20 cellular contexts compared by ENCODE assay signal in genomic region chr22:26561756-26562417, GRCh38. TPM values are rescaled to one million over a fixed set of nuclear protein-coding genes. Genes with fewer than 3 reads are reported as not detected.
DNase-seq lines count a peak whose midpoint lies in the region; ATAC-seq, FAIRE-seq and TF ChIP-seq lines count a peak whose summit lies in the region.
"Had no signal": no experiment of that assay in that cellular context is flagged by ENCODE, and none has a peak within 500 bp of the region (broad histone marks: within the 10 kb centered on the region; RNA-seq: fewer than 3 reads in every experiment).

No MANE protein-coding gene starts in this region.

- WGBS in adrenal gland, 4 donors = 42 to 49% (median 47%) methylated on average over 3 to 9 of the region's 9 CpGs
- 35 to 45% methylated on average over 9 of the region's 9 CpGs for WGBS in pancreas, 2 donors

- intact Hi-C loops in adrenal gland (cut with DNase I) (no loop called here), pancreas (cut with DNase I) (no loop called here)

- H3K4me3 ChIP-seq in BLaER1 (no peak overlapping the region), adrenal gland (no peak overlapping the region), right atrium auricular region (no peak overlapping the region), pancreas (peak overlapping the region in 3 of 4 donors; percentile 30 to 59 (median 47))
- H3K4me3 ChIP-seq: mucosa of descending colon had no signal

- H3K4me1 ChIP-seq in BLaER1 (peaks cover 83% of the 10 kb centered on the region), adrenal gland (replicated peaks in 1 of 2) (peaks cover 24 to 34% of the 10 kb centered on the region in 2 donors), right atrium auricular region (peaks cover 0 to 12% of the 10 kb centered on the region in 2 donors), pancreas (peaks cover 8 to 24% (median 14%) of the 10 kb centered on the region in 3 donors)

- ATAC-seq in pancreas (peak; percentile 45 to 62 (median 53)), HG03565 (IDR thresholded peaks at IDR 0.05; ENCODE audit: unreplicated experiment) (no peak), GM18868 (IDR thresholded peaks at IDR 0.05; ENCODE audit: unreplicated experiment) (no peak)
- ATAC-seq: mucosa of descending colon; stimulated activated memory B cell treated with anti-CD40 and anti-IgM and Interleukin-4, amounts not matched to agents 10 μg/mL and 1 μg/mL and 100 μg/mL, for 72 hours had no signal

- peak; percentile 80 to 93 (median 90) for DNase-seq in adrenal gland
- DNase-seq in right atrium auricular region (ENCODE audit: low spot score) = no peak
- peak; percentile 87 to 96 (median 94) for DNase-seq in pancreas
- no peak for DNase-seq in DMS153 treated with DMSO at 0.1 percent for 48 hours (lab: John Stamatoyannopoulos, UW; ENCODE audit: unreplicated experiment)
- no peak for DNase-seq in NCI-H748 (lab: John Stamatoyannopoulos, UW; ENCODE audit: unreplicated experiment)
- DNase-seq: activated naive CD4-positive, alpha-beta T cell treated with anti-CD3 and anti-CD28 coated beads, Interleukin-2, amount 50 U/mL, for 16 hours; brain microvascular endothelial cell; CD4-positive, alpha-beta T cell; DND-41; glutamatergic neuron; mucosa of descending colon; SIG-M5; T-helper 2 cell had no signal

- TF ChIP-seq CTCF in adrenal gland (IDR thresholded peaks at IDR 0.05) (peak in 2 of 6 experiments; percentile 13 to 25), right atrium auricular region (IDR thresholded peaks at IDR 0.05) (no peak), pancreas (IDR thresholded peaks at IDR 0.05) (no peak)

- TF ChIP-seq POLR2A in adrenal gland (IDR thresholded peaks at IDR 0.05) = no peak

- H3K27ac ChIP-seq in BLaER1 (peak overlapping the region; percentile 35), adrenal gland (peak overlapping the region in 3 of 5 donors; percentile 61 to 86 (median 67)), right atrium auricular region (peak overlapping the region; percentile 36 to 51), pancreas (peak overlapping the region in 3 of 4 donors; percentile 37 to 89 (median 86))
- H3K27ac ChIP-seq: brain microvascular endothelial cell had no signal

- H3K27me3 ChIP-seq in BLaER1 = no peaks in the 10 kb centered on the region
- no peaks in the 10 kb centered on the region for H3K27me3 ChIP-seq in adrenal gland
- no peaks in the 10 kb centered on the region for H3K27me3 ChIP-seq in right atrium auricular region
- no peaks in the 10 kb centered on the region for H3K27me3 ChIP-seq in pancreas
- H3K27me3 ChIP-seq: brain microvascular endothelial cell had no signal

- H3K9me3 ChIP-seq in BLaER1 = no peaks in the 10 kb centered on the region
- H3K9me3 ChIP-seq in adrenal gland (replicated peaks in 1 of 3) = no peaks in the 10 kb centered on the region
- H3K9me3 ChIP-seq in right atrium auricular region = no peaks in the 10 kb centered on the region
- H3K9me3 ChIP-seq in pancreas = no peaks in the 10 kb centered on the region
- H3K9me3 ChIP-seq: mucosa of descending colon had no signal

- peaks cover 94% of the 10 kb centered on the region for H4K20me1 ChIP-seq in BLaER1

- H3K4me2 ChIP-seq in BLaER1 = no peak overlapping the region

- peaks cover 53% of the 10 kb centered on the region for H3K36me3 ChIP-seq in BLaER1
- no peaks in the 10 kb centered on the region for H3K36me3 ChIP-seq in adrenal gland (replicated peaks in 1 of 2)
- no peaks in the 10 kb centered on the region for H3K36me3 ChIP-seq in right atrium auricular region
- no peaks in the 10 kb centered on the region for H3K36me3 ChIP-seq in pancreas

- FAIRE-seq in pancreas (lab: Jason Lieb, UNC) = no peak

- H3K9ac ChIP-seq in BLaER1 = no peak overlapping the region

RNA-seq across cellular contexts. Expression of gene TPST2, which starts 28.0 kb away (rescaled TPM):
- total RNA-seq in adrenal gland = 100 to 1,000 TPM in 1 of 8 donors, 10 to 100 TPM in 7; 29.5 to 167 (median 75.2) TPM
- polyA plus RNA-seq in adrenal gland = 10 to 100 TPM; 15.7 to 21.2 (median 17.7) TPM
- total RNA-seq in right atrium auricular region = 100 to 1,000 TPM in 1 of 2 donors, 10 to 100 TPM in 1; 63.4 to 104 TPM
- total RNA-seq in pancreas = 100 to 1,000 TPM; 156 to 534 (median 212) TPM
- polyA plus RNA-seq in pancreas = 100 to 1,000 TPM in 1 of 2 donors, 10 to 100 TPM in 1; 91.4 to 135 TPM

RNA-seq across cellular contexts. Expression of gene TFIP11, which starts 49.6 kb away (rescaled TPM):
- total RNA-seq in adrenal gland (10 to 100 TPM; 25.0 to 73.3 (median 37.2) TPM), right atrium auricular region (10 to 100 TPM; 15.4 TPM), pancreas (10 to 100 TPM; 11.0 to 24.2 (median 15.7) TPM)
- polyA plus RNA-seq in adrenal gland (10 to 100 TPM; 28.8 to 38.3 (median 32.2) TPM), pancreas (10 to 100 TPM; 20.5 to 26.7 TPM)

RNA-seq across cellular contexts. Expression of gene CRYBB1, which starts 55.9 kb away (rescaled TPM):
- 1 to 10 TPM in 7 of 8 donors, under 1 TPM in 1; 0.72 to 2.6 (median 2.1) TPM for total RNA-seq in adrenal gland
- polyA plus RNA-seq in adrenal gland = 1 to 10 TPM in 1 of 3 donors, under 1 TPM in 2; 0.55 to 1.4 (median 0.88) TPM
- 1 to 10 TPM in 1 of 2 donors, under 1 TPM in 1; 0.79 to 1.7 TPM for total RNA-seq in right atrium auricular region
- under 1 TPM in 3 of 6 donors, not detected in 3; 0.20 to 0.66 (median 0.34) TPM for total RNA-seq in pancreas
- under 1 TPM; 0.14 to 0.38 TPM for polyA plus RNA-seq in pancreas
- total RNA-seq: CD4-positive, alpha-beta T cell; osteoblast; ureter had no signal

RNA-seq across cellular contexts. Expression of gene CRYBA4, which starts 59.9 kb away (rescaled TPM):
- total RNA-seq in adrenal gland (not detected), right atrium auricular region (not detected), pancreas (under 1 TPM in 1 of 6 donors, not detected in 5; 0.19 TPM)
- polyA plus RNA-seq in adrenal gland (not detected), pancreas (not detected)
- total RNA-seq: CD4-positive, alpha-beta T cell; mucosa of descending colon; osteoblast had no signal
- polyA plus RNA-seq: esophagus had no signal

Comparison
In these comparisons a context has a peak if more than half of its experiments do, and no peak if none do; other contexts are left out.
1. H3K27ac ChIP-seq: peak in every context shown above with its lines; median percentile 86 in pancreas; 67 in adrenal gland; 44 in right atrium auricular region; 35 in BLaER1.
2. H3K4me3 ChIP-seq: peak in pancreas (3 of 4); none in BLaER1 (single experiment), adrenal gland (0 of 4) and right atrium auricular region (0 of 2).
3. DNase-seq: peak in adrenal gland (7 of 7) and pancreas (6 of 6); none in right atrium auricular region (single experiment), DMS153 treated with DMSO at 0.1 percent for 48 hours (single experiment) and NCI-H748 (single experiment).
4. ATAC-seq: peak in pancreas (4 of 4); none in HG03565 (single experiment) and GM18868 (single experiment).